ENCODE assay signal across 8 cellular contexts in genomic region chr17:78736526-78737079, GRCh38. TPM values are rescaled to one million over a fixed set of nuclear protein-coding genes. Genes with fewer than 3 reads are reported as not detected.
A peak's percentile ranks its signal among the peaks of the same experiment; 100 is the strongest.
DNase-seq lines count a peak whose midpoint lies in the region; ATAC-seq and TF ChIP-seq lines count a peak whose summit lies in the region.

No MANE protein-coding gene starts in this region.

- DNase-seq in NCI-H2171 treated with DMSO at 0.1 percent for 48 hours (lab: John Stamatoyannopoulos, UW) (peak; percentile 83), endothelial cell (ENCODE audit: low spot score) (no peak), amniotic stem cell (lab: John Stamatoyannopoulos, UW) (no peak), GOT3 (lab: John Stamatoyannopoulos, UW) (no peak)
- peak; percentile 65 for DNase-seq in activated CD4-positive, alpha-beta T cell treated with anti-CD3 and anti-CD28 coated beads, Interleukin-2, amount 50 U/mL, for 1 hour
- DNase-seq in natural killer cell treated with Interleukin-12 subunit alpha and Interleukin-12 subunit beta and Interleukin-15 and Interleukin-18, amount 100 ng/mL, for 72 hours (ENCODE audit: low spot score), result peak; percentile 85

- peaks cover 67% of the 10 kb centered on the region for H3K4me1 Mint-ChIP-seq in endothelial cell (ENCODE audit: unreplicated experiment)
- peaks cover 75 to 82% of the 10 kb centered on the region in 2 donors for H3K4me1 Mint-ChIP-seq in natural killer cell treated with Interleukin-12 subunit alpha and Interleukin-12 subunit beta and Interleukin-15 and Interleukin-18, amount 100 ng/mL, for 72 hours (ENCODE audit: low read depth in 2 of 2)

- H3K27me3 Mint-ChIP-seq in endothelial cell (ENCODE audit: unreplicated experiment), result peaks cover 6% of the 10 kb centered on the region
- no peaks in the 10 kb centered on the region for H3K27me3 Mint-ChIP-seq in natural killer cell treated with Interleukin-12 subunit alpha and Interleukin-12 subunit beta and Interleukin-15 and Interleukin-18, amount 100 ng/mL, for 72 hours

- peak; percentile 43 for TF ChIP-seq CTCF in GM12873 (IDR thresholded peaks at IDR 0.05; ENCODE audit: insufficient read depth, low read depth, low read length, missing control alignments)
- no peak for TF ChIP-seq CTCF in endothelial cell (IDR thresholded peaks at IDR 0.05; ENCODE audit: unreplicated experiment)

- peak overlapping the region; percentile 43 for H3K4me3 Mint-ChIP-seq in endothelial cell (ENCODE audit: unreplicated experiment)
- peak overlapping the region; percentile 99 for H3K4me3 Mint-ChIP-seq in natural killer cell treated with Interleukin-12 subunit alpha and Interleukin-12 subunit beta and Interleukin-15 and Interleukin-18, amount 100 ng/mL, for 72 hours

- H3K27ac Mint-ChIP-seq in endothelial cell (ENCODE audit: unreplicated experiment), result peak overlapping the region; percentile 88
- peak overlapping the region; percentile 94 for H3K27ac Mint-ChIP-seq in natural killer cell treated with Interleukin-12 subunit alpha and Interleukin-12 subunit beta and Interleukin-15 and Interleukin-18, amount 100 ng/mL, for 72 hours

- peak; percentile 58 for ATAC-seq in HG02763 (IDR thresholded peaks at IDR 0.05; ENCODE audit: unreplicated experiment)
- ATAC-seq in natural killer cell treated with Interleukin-12 subunit alpha and Interleukin-12 subunit beta and Interleukin-15 and Interleukin-18, amount 100 ng/mL, for 72 hours, result peak; percentile 88 to 91

- peaks cover 6% of the 10 kb centered on the region for H3K36me3 Mint-ChIP-seq in endothelial cell (ENCODE audit: low read depth, unreplicated experiment)
- no peaks in the 10 kb centered on the region for H3K36me3 Mint-ChIP-seq in natural killer cell treated with Interleukin-12 subunit alpha and Interleukin-12 subunit beta and Interleukin-15 and Interleukin-18, amount 100 ng/mL, for 72 hours

- no peaks in the 10 kb centered on the region for H3K9me3 Mint-ChIP-seq in endothelial cell (ENCODE audit: unreplicated experiment)
- no peaks in the 10 kb centered on the region for H3K9me3 Mint-ChIP-seq in natural killer cell treated with Interleukin-12 subunit alpha and Interleukin-12 subunit beta and Interleukin-15 and Interleukin-18, amount 100 ng/mL, for 72 hours

RNA-seq across cellular contexts. Expression of gene CYTH1, which starts 45.5 kb away (rescaled TPM):
- 73.3 TPM for total RNA-seq in endothelial cell (ENCODE audit: unreplicated experiment)
- total RNA-seq in natural killer cell treated with Interleukin-12 subunit alpha and Interleukin-12 subunit beta and Interleukin-15 and Interleukin-18, amount 100 ng/mL, for 72 hours, result 100 to 1,000 TPM; 111 to 149 TPM

Comparison
In these comparisons a context has a peak if more than half of its experiments do, and no peak if none do; other contexts are left out.
1. DNase-seq: peak in NCI-H2171 treated with DMSO at 0.1 percent for 48 hours (single experiment), activated CD4-positive, alpha-beta T cell treated with anti-CD3 and anti-CD28 coated beads, Interleukin-2, amount 50 U/mL, for 1 hour (single experiment) and natural killer cell treated with Interleukin-12 subunit alpha and Interleukin-12 subunit beta and Interleukin-15 and Interleukin-18, amount 100 ng/mL, for 72 hours (single experiment); none in endothelial cell (single experiment), amniotic stem cell (single experiment) and GOT3 (single experiment).